ENCODE assay signal across 26 cellular contexts in genomic region chr17:45775148-45775547, GRCh38. TPM values are rescaled to one million over a fixed set of nuclear protein-coding genes. Genes with fewer than 3 reads are reported as not detected.
DNase-seq lines count a peak whose midpoint lies in the region; ATAC-seq and TF ChIP-seq lines count a peak whose summit lies in the region.
"Had no signal": no experiment of that assay in that cellular context is flagged by ENCODE, and none has a peak within 500 bp of the region (broad histone marks: within the 10 kb centered on the region; RNA-seq: fewer than 3 reads in every experiment).

No MANE protein-coding gene starts in this region.

- H3K4me3 ChIP-seq in mammary epithelial cell (replicated peaks in 1 of 3; ENCODE audit: insufficient read depth in 1 of 3, low read depth in 2 of 3, low read length in 3 of 3): no peak overlapping the region
- H3K4me3 ChIP-seq: GM12878, PC-9, SK-N-MC, vagina had no signal

- no peak for TF ChIP-seq CTCF in mammary epithelial cell (conservative IDR thresholded peaks at IDR 0.05 in 1 of 2, IDR thresholded peaks at IDR 0.05 in 1 of 2; ENCODE audit: extremely low read depth in 1 of 2, insufficient read depth in 1 of 2, low read depth in 1 of 2, low read length in 2 of 2)
- TF ChIP-seq CTCF in MCF 10A (IDR thresholded peaks at IDR 0.05; ENCODE audit: unreplicated experiment): no peak
- TF ChIP-seq CTCF in RWPE1 (conservative IDR thresholded peaks at IDR 0.05; ENCODE audit: low read depth): no peak

- H3K79me2 ChIP-seq in mammary epithelial cell (ENCODE audit: insufficient read depth, low read length): no peaks in the 10 kb centered on the region

- no peaks in the 10 kb centered on the region for H3K9me3 Mint-ChIP-seq in MCF 10A (ENCODE audit: unreplicated experiment)
- peaks cover 3% of the 10 kb centered on the region for H3K9me3 Mint-ChIP-seq in stimulated activated memory B cell treated with anti-CD40 and anti-IgM and Interleukin-4, amounts not matched to agents 10 μg/mL and 1 μg/mL and 100 μg/mL, for 72 hours
- H3K9me3 Mint-ChIP-seq in activated T-cell treated with anti-CD3 and anti-CD28 coated beads, Interleukin-2, amount 50 U/mL, for 24 hours: peaks cover 2% of the 10 kb centered on the region
- H3K9me3 Mint-ChIP-seq: activated CD4-positive, alpha-beta T cell treated with anti-CD3 and anti-CD28 coated beads, Interleukin-2, amount 10 ng/mL, durations not matched to agents 7 days and 5 days; activated naive CD4-positive, alpha-beta T cell treated with anti-CD3 and anti-CD28 coated beads, Interleukin-2, amount 50 U/mL, for 24 hours had no signal

- peaks cover 6% of the 10 kb centered on the region for H3K4me1 ChIP-seq in mammary epithelial cell (ENCODE audit: insufficient read depth, low read length)
- H3K4me1 ChIP-seq: vagina had no signal

- BruUV-seq in mammary epithelial cell (replicated peaks; lab: Mats Ljungman, UMichigan) (no TSS peak), MCF 10A (replicated peaks; lab: Mats Ljungman, UMichigan) (no TSS peak)

- intact Hi-C loops in mammary epithelial cell (cut with micrococcal nuclease): no loop called here
- intact Hi-C loops in MCF 10A (cut with micrococcal nuclease): no loop called here

- CTCF ChIA-PET in mammary epithelial cell (lab: Charles Lee; ENCODE audit: low non-redundant PET): no interaction called here
- CTCF ChIA-PET in MCF 10A (lab: Yijun Ruan, JAX): interaction anchor here (1.5 kb wide), 1 partner anchor 57 kb away, joined by 7 read pairs; no protein-coding TSS in a partner anchor
- CTCF ChIA-PET in RWPE1 (lab: Yijun Ruan, JAX): no interaction called here

- no peak overlapping the region for H3K4me3 Mint-ChIP-seq in MCF 10A (ENCODE audit: unreplicated experiment)
- no peak overlapping the region for H3K4me3 Mint-ChIP-seq in stimulated activated memory B cell treated with anti-CD40 and anti-IgM and Interleukin-4, amounts not matched to agents 10 μg/mL and 1 μg/mL and 100 μg/mL, for 72 hours
- H3K4me3 Mint-ChIP-seq in activated T-cell treated with anti-CD3 and anti-CD28 coated beads, Interleukin-2, amount 50 U/mL, for 24 hours: no peak overlapping the region
- H3K4me3 Mint-ChIP-seq: activated CD4-positive, alpha-beta T cell treated with anti-CD3 and anti-CD28 coated beads, Interleukin-2, amount 10 ng/mL, durations not matched to agents 7 days and 5 days; activated naive CD4-positive, alpha-beta T cell treated with anti-CD3 and anti-CD28 coated beads, Interleukin-2, amount 50 U/mL, for 24 hours; CD4-positive, alpha-beta memory T cell had no signal

- H3K4me1 Mint-ChIP-seq in MCF 10A (ENCODE audit: insufficient read depth, unreplicated experiment): peaks cover 19% of the 10 kb centered on the region
- H3K4me1 Mint-ChIP-seq in stimulated activated memory B cell treated with anti-CD40 and anti-IgM and Interleukin-4, amounts not matched to agents 10 μg/mL and 1 μg/mL and 100 μg/mL, for 72 hours: no peaks in the 10 kb centered on the region
- no peaks in the 10 kb centered on the region for H3K4me1 Mint-ChIP-seq in activated T-cell treated with anti-CD3 and anti-CD28 coated beads, Interleukin-2, amount 50 U/mL, for 24 hours (ENCODE audit: low read depth)
- H3K4me1 Mint-ChIP-seq: activated CD4-positive, alpha-beta T cell treated with anti-CD3 and anti-CD28 coated beads, Interleukin-2, amount 10 ng/mL, durations not matched to agents 7 days and 5 days; activated naive CD4-positive, alpha-beta T cell treated with anti-CD3 and anti-CD28 coated beads, Interleukin-2, amount 50 U/mL, for 24 hours; CD4-positive, alpha-beta memory T cell had no signal

- no peak overlapping the region for H3K4me2 ChIP-seq in mammary epithelial cell (ENCODE audit: insufficient read depth, low read depth, low read length)
- H3K4me2 ChIP-seq: PC-9 had no signal

- no peak overlapping the region for H3K27ac ChIP-seq in mammary epithelial cell (ENCODE audit: insufficient read depth, low read depth, low read length)
- H3K27ac ChIP-seq in RWPE1: peak overlapping the region; percentile 82
- H3K27ac ChIP-seq: PC-9, SK-N-MC, vagina had no signal

- dilution Hi-C loops in mammary epithelial cell (cut with HindIII; ENCODE audit: low sequenced_read_pairs): no loop called here

- 43% methylated on average over 4 of the region's 5 CpGs for WGBS in mammary epithelial cell (ENCODE audit: low coverage, missing lambda C conversion rate)

- peaks cover 3% of the 10 kb centered on the region for H3K27me3 ChIP-seq in mammary epithelial cell (ENCODE audit: insufficient read depth, low read length)
- H3K27me3 ChIP-seq: vagina had no signal

- POLR2A ChIA-PET in MCF 10A (lab: Yijun Ruan, JAX): interaction anchor here (0.7 to 1.2 kb wide), 2 partner anchors 21 to 77 kb away, joined by 4 read pairs; no protein-coding TSS in a partner anchor
- POLR2A ChIA-PET in RWPE1 (lab: Yijun Ruan, JAX; ENCODE audit: low non-redundant PET): no interaction called here

- H2AFZ ChIP-seq in mammary epithelial cell (ENCODE audit: low read depth, low read length): peak overlapping the region; percentile 2
- H2AFZ ChIP-seq: PC-9 had no signal

- no peak overlapping the region for H3K27ac Mint-ChIP-seq in MCF 10A (ENCODE audit: low read depth, unreplicated experiment)
- H3K27ac Mint-ChIP-seq in stimulated activated memory B cell treated with anti-CD40 and anti-IgM and Interleukin-4, amounts not matched to agents 10 μg/mL and 1 μg/mL and 100 μg/mL, for 72 hours: no peak overlapping the region
- no peak overlapping the region for H3K27ac Mint-ChIP-seq in activated T-cell treated with anti-CD3 and anti-CD28 coated beads, Interleukin-2, amount 50 U/mL, for 24 hours
- H3K27ac Mint-ChIP-seq: activated CD4-positive, alpha-beta T cell treated with anti-CD3 and anti-CD28 coated beads, Interleukin-2, amount 10 ng/mL, durations not matched to agents 7 days and 5 days; activated naive CD4-positive, alpha-beta T cell treated with anti-CD3 and anti-CD28 coated beads, Interleukin-2, amount 50 U/mL, for 24 hours; CD4-positive, alpha-beta memory T cell had no signal

- in situ Hi-C loops in mammary epithelial cell (cut with MboI; ENCODE audit: low sequenced_read_pairs in 2 of 2): no loop called here

- no peaks in the 10 kb centered on the region for H4K20me1 ChIP-seq in mammary epithelial cell (ENCODE audit: insufficient read depth, low read length)

- DNase-seq in mammary epithelial cell: no peak
- no peak for DNase-seq in MCF 10A (ENCODE audit: unreplicated experiment)
- DNase-seq in NCI-H146 (lab: John Stamatoyannopoulos, UW): peak; percentile 42
- DNase-seq in RWPE1 (ENCODE audit: low spot score): no peak
- DNase-seq in activated T-cell treated with anti-CD3 and anti-CD28 coated beads, Interleukin-2, amount 50 U/mL, for 24 hours: no peak
- DNase-seq in ecto neural progenitor cell (ENCODE audit: low spot score): no peak
- DNase-seq: activated CD4-positive, alpha-beta T cell treated with anti-CD3 and anti-CD28 coated beads, Interleukin-2, amount 10 ng/mL, durations not matched to agents 7 days and 5 days; activated T-cell treated with anti-CD3 and anti-CD28 coated beads for 4 hours; CD4-positive, alpha-beta memory T cell; cortex of kidney; foreskin fibroblast; GDM1; hippocampal formation; NCI-H526 had no signal

- no peak overlapping the region for H3K9ac ChIP-seq in mammary epithelial cell (ENCODE audit: insufficient read depth, low read length)

- ATAC-seq in stimulated activated memory B cell treated with anti-CD40 and anti-IgM and Interleukin-4, amounts not matched to agents 10 μg/mL and 1 μg/mL and 100 μg/mL, for 72 hours: peak; percentile 35
- ATAC-seq in GM18511 (IDR thresholded peaks at IDR 0.05; ENCODE audit: unreplicated experiment): no peak
- ATAC-seq: GM12878 had no signal

- no peaks in the 10 kb centered on the region for H3K9me3 ChIP-seq in mammary epithelial cell (replicated peaks; ENCODE audit: insufficient read depth, low read length)
- H3K9me3 ChIP-seq: vagina had no signal

- peaks cover 58% of the 10 kb centered on the region for H3K27me3 Mint-ChIP-seq in MCF 10A (ENCODE audit: insufficient read depth, unreplicated experiment)
- peaks cover 70% of the 10 kb centered on the region for H3K27me3 Mint-ChIP-seq in stimulated activated memory B cell treated with anti-CD40 and anti-IgM and Interleukin-4, amounts not matched to agents 10 μg/mL and 1 μg/mL and 100 μg/mL, for 72 hours
- peaks cover 73% of the 10 kb centered on the region for H3K27me3 Mint-ChIP-seq in activated T-cell treated with anti-CD3 and anti-CD28 coated beads, Interleukin-2, amount 50 U/mL, for 24 hours

- no peaks in the 10 kb centered on the region for H3K36me3 ChIP-seq in mammary epithelial cell (ENCODE audit: insufficient read depth, low read length)
- H3K36me3 ChIP-seq: vagina had no signal

- H3K36me3 Mint-ChIP-seq in MCF 10A (ENCODE audit: insufficient read depth, unreplicated experiment): no peaks in the 10 kb centered on the region
- H3K36me3 Mint-ChIP-seq in stimulated activated memory B cell treated with anti-CD40 and anti-IgM and Interleukin-4, amounts not matched to agents 10 μg/mL and 1 μg/mL and 100 μg/mL, for 72 hours: no peaks in the 10 kb centered on the region
- no peaks in the 10 kb centered on the region for H3K36me3 Mint-ChIP-seq in activated T-cell treated with anti-CD3 and anti-CD28 coated beads, Interleukin-2, amount 50 U/mL, for 24 hours (ENCODE audit: low read depth)
- H3K36me3 Mint-ChIP-seq: activated naive CD4-positive, alpha-beta T cell treated with anti-CD3 and anti-CD28 coated beads, Interleukin-2, amount 50 U/mL, for 24 hours; CD4-positive, alpha-beta memory T cell had no signal

RNA-seq across cellular contexts. Expression of gene CRHR1, which starts 9.0 kb away (rescaled TPM):
- total RNA-seq in mammary epithelial cell (not detected), MCF 10A (2022) (not detected in 2 replicates)
- polyA plus RNA-seq in mammary epithelial cell: not detected
- not detected for polyA minus RNA-seq in mammary epithelial cell
- total RNA-seq: activated CD4-positive, alpha-beta T cell treated with anti-CD3 and anti-CD28 coated beads, Interleukin-2, amount 10 ng/mL, durations not matched to agents 7 days and 5 days; CD4-positive, alpha-beta memory T cell; endothelial cell of umbilical vein; kidney; M059J; mononuclear cell; PC-9; right cardiac atrium had no signal
- polyA plus RNA-seq: CD4-positive, alpha-beta memory T cell; endothelial cell of umbilical vein; GM12878; right cardiac atrium had no signal
